Comparison of ENCODE assay signal across 1 cellular context in the genomic region with DNA sequence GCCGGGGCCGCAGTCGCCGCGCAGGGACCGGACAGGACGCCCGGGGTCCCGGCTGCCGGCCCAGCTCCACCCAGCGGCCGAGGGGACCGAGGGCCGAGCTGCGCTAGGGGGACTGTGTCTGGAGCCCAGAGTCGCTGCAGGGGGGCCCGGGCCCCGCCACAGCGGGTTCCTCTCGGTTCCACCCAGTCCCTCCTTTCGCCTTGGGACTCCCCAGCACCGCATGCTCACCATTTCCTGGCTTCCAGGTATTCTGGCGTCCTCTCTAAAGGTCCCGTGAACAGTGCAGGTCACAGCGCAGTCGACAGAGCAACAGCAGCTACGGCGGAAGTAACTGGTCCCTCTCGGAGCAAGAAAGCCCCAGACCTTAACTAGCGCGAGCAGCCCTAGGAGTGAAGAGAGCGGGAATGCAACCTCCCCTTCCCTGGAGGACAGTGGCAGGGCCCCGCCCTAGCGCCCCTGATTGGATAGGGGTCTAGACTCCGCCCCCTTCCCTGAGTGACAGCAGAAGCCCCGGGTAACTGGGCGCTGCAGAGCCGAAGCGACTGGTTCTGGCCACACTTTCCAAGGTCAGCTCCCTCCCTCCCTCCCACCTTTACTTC.
TF ChIP-seq lines count a peak whose summit lies in the region.

Gene ZNF878, minus strand, starts transcription at position 391 of the 599 bp plus-strand sequence. Its CDS starts 160 bp downstream, at position 231.

TF ChIP-seq in HepG2, 621 proteins besides CTCF, POLR2A, EP300 and RAD21 (continued from another document and continues in another):
- TF ChIP-seq NR2F1 (CRISPR knock-in tag; IDR thresholded peaks at IDR 0.05) (no peak), MLXIP (CRISPR knock-in tag; IDR thresholded peaks at IDR 0.05; ENCODE audit: borderline replicate concordance) (0 out of 2 replicates have a peak, but pooled peaks have one; percentile 54), PAF1 (CRISPR knock-in tag; IDR thresholded peaks at IDR 0.05) (no peak), NR3C1 (CRISPR knock-in tag; IDR thresholded peaks at IDR 0.05) (no peak), ZNF713 (CRISPR knock-in tag; IDR thresholded peaks at IDR 0.05) (no peak), NFRKB (IDR thresholded peaks at IDR 0.05) (no peak), ZFAT (CRISPR knock-in tag; conservative IDR thresholded peaks at IDR 0.05) (no peak), U2AF1 (optimal IDR thresholded peaks at IDR 0.05; ENCODE audit: low read depth, low read length) (peak; percentile 60), ZSCAN12 (CRISPR knock-in tag; IDR thresholded peaks at IDR 0.05) (no peak; the same call in 1 of the 2 replicates), ZBTB26 (CRISPR knock-in tag; IDR thresholded peaks at IDR 0.05; ENCODE audit: borderline replicate concordance) (peak; percentile 47; the same call in 1 of the 2 replicates), ZNF205 (CRISPR knock-in tag; IDR thresholded peaks at IDR 0.05) (0 out of 2 replicates have a peak, but pooled peaks have one; percentile 86), SMYD3 (CRISPR knock-in tag; IDR thresholded peaks at IDR 0.05) (no peak), ZBTB7A (CRISPR knock-in tag; IDR thresholded peaks at IDR 0.05) (no peak), ZIK1 (CRISPR knock-in tag; IDR thresholded peaks at IDR 0.05; ENCODE audit: borderline replicate concordance, low read depth) (peak; percentile 62; the same call in 1 of the 2 replicates), ATF2 (CRISPR knock-in tag; IDR thresholded peaks at IDR 0.05) (peak; percentile 77; the same call in 1 of the 2 replicates), ZNF709 (CRISPR knock-in tag; IDR thresholded peaks at IDR 0.05) (peak; percentile 79; the same call in 1 of the 2 replicates), SALL1 (CRISPR knock-in tag; IDR thresholded peaks at IDR 0.05) (peak; percentile 80), PLRG1 (conservative IDR thresholded peaks at IDR 0.05) (no peak), TOPORS (CRISPR knock-in tag; IDR thresholded peaks at IDR 0.05) (no peak), SETDB1 (CRISPR knock-in tag; IDR thresholded peaks at IDR 0.05; ENCODE audit: borderline replicate concordance) (no peak), REPIN1 (CRISPR knock-in tag; IDR thresholded peaks at IDR 0.05; ENCODE audit: borderline replicate concordance, low read depth) (peak; percentile 75; the same call in 1 of the 2 replicates), KAT2B (IDR thresholded peaks at IDR 0.05; ENCODE audit: borderline replicate concordance, low read depth, low read length) (no peak), PTBP1 (IDR thresholded peaks at IDR 0.05; ENCODE audit: low read depth, low read length, poor library complexity, severe bottlenecking) (no peak), POLR2AphosphoS5 (IDR thresholded peaks at IDR 0.05; ENCODE audit: low read depth, low read length) (peak; percentile 100), ZSCAN21 (CRISPR knock-in tag; IDR thresholded peaks at IDR 0.05; ENCODE audit: borderline replicate concordance) (no peak; the same call in 1 of the 2 replicates), HOXA5 (CRISPR knock-in tag; IDR thresholded peaks at IDR 0.05) (peak; percentile 88; the same call in 1 of the 2 replicates), ZNF335 (CRISPR knock-in tag; IDR thresholded peaks at IDR 0.05) (0 out of 2 replicates have a peak, but pooled peaks have one; percentile 28), ZNF274 (CRISPR knock-in tag; IDR thresholded peaks at IDR 0.05) (peak; percentile 39; the same call in 1 of the 2 replicates), BRD4 (CRISPR knock-in tag; IDR thresholded peaks at IDR 0.05) (peak; percentile 79; the same call in 1 of the 2 replicates), SMAD1 (CRISPR knock-in tag; IDR thresholded peaks at IDR 0.05; ENCODE audit: borderline replicate concordance, low read depth) (peak; percentile 54; the same call in 1 of the 2 replicates), ZC3H13 (CRISPR knock-in tag; IDR thresholded peaks at IDR 0.05) (peak; percentile 90), ZSCAN30 (CRISPR knock-in tag; IDR thresholded peaks at IDR 0.05) (peak; percentile 86; the same call in 1 of the 2 replicates), ZNF75D (CRISPR knock-in tag; IDR thresholded peaks at IDR 0.05; ENCODE audit: borderline replicate concordance) (no peak; the same call in 1 of the 2 replicates), ZBTB21 (CRISPR knock-in tag; IDR thresholded peaks at IDR 0.05) (no peak), ZBTB20 (CRISPR knock-in tag; IDR thresholded peaks at IDR 0.05; ENCODE audit: borderline replicate concordance, low read depth) (peak; percentile 47; the same call in 1 of the 2 replicates), ERF (CRISPR knock-in tag; IDR thresholded peaks at IDR 0.05) (peak; percentile 88), ZNF577 (CRISPR knock-in tag; IDR thresholded peaks at IDR 0.05; ENCODE audit: borderline replicate concordance, low read depth) (no peak), ISX (CRISPR knock-in tag; conservative IDR thresholded peaks at IDR 0.05) (no peak), PITX1 (CRISPR knock-in tag; IDR thresholded peaks at IDR 0.05) (peak; percentile 58), ZNF510 (CRISPR knock-in tag; IDR thresholded peaks at IDR 0.05; ENCODE audit: low read depth) (no peak), YEATS2 (CRISPR knock-in tag; IDR thresholded peaks at IDR 0.05; ENCODE audit: borderline replicate concordance) (peak; percentile 62; the same call in 1 of the 2 replicates), SMAD9 (CRISPR knock-in tag; IDR thresholded peaks at IDR 0.05) (no peak)
- TF ChIP-seq, protein P1, sequence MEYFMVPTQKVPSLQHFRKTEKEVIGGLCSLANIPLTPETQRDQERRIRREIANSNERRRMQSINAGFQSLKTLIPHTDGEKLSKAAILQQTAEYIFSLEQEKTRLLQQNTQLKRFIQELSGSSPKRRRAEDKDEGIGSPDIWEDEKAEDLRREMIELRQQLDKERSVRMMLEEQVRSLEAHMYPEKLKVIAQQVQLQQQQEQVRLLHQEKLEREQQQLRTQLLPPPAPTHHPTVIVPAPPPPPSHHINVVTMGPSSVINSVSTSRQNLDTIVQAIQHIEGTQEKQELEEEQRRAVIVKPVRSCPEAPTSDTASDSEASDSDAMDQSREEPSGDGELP (IDR thresholded peaks at IDR 0.05; ENCODE audit: borderline replicate concordance, low read depth), result peak; percentile 26; the same call in 1 of the 2 replicates
- TF ChIP-seq, protein P2, sequence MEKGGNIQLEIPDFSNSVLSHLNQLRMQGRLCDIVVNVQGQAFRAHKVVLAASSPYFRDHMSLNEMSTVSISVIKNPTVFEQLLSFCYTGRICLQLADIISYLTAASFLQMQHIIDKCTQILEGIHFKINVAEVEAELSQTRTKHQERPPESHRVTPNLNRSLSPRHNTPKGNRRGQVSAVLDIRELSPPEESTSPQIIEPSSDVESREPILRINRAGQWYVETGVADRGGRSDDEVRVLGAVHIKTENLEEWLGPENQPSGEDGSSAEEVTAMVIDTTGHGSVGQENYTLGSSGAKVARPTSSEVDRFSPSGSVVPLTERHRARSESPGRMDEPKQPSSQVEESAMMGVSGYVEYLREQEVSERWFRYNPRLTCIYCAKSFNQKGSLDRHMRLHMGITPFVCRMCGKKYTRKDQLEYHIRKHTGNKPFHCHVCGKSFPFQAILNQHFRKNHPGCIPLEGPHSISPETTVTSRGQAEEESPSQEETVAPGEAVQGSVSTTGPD (CRISPR knock-in tag; IDR thresholded peaks at IDR 0.05), result no peak
- TF ChIP-seq, protein P3, sequence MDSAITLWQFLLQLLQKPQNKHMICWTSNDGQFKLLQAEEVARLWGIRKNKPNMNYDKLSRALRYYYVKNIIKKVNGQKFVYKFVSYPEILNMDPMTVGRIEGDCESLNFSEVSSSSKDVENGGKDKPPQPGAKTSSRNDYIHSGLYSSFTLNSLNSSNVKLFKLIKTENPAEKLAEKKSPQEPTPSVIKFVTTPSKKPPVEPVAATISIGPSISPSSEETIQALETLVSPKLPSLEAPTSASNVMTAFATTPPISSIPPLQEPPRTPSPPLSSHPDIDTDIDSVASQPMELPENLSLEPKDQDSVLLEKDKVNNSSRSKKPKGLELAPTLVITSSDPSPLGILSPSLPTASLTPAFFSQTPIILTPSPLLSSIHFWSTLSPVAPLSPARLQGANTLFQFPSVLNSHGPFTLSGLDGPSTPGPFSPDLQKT (CRISPR knock-in tag; IDR thresholded peaks at IDR 0.05; ENCODE audit: borderline replicate concordance), result 0 out of 2 replicates have a peak, but pooled peaks have one; percentile 9
- TF ChIP-seq, protein P4, sequence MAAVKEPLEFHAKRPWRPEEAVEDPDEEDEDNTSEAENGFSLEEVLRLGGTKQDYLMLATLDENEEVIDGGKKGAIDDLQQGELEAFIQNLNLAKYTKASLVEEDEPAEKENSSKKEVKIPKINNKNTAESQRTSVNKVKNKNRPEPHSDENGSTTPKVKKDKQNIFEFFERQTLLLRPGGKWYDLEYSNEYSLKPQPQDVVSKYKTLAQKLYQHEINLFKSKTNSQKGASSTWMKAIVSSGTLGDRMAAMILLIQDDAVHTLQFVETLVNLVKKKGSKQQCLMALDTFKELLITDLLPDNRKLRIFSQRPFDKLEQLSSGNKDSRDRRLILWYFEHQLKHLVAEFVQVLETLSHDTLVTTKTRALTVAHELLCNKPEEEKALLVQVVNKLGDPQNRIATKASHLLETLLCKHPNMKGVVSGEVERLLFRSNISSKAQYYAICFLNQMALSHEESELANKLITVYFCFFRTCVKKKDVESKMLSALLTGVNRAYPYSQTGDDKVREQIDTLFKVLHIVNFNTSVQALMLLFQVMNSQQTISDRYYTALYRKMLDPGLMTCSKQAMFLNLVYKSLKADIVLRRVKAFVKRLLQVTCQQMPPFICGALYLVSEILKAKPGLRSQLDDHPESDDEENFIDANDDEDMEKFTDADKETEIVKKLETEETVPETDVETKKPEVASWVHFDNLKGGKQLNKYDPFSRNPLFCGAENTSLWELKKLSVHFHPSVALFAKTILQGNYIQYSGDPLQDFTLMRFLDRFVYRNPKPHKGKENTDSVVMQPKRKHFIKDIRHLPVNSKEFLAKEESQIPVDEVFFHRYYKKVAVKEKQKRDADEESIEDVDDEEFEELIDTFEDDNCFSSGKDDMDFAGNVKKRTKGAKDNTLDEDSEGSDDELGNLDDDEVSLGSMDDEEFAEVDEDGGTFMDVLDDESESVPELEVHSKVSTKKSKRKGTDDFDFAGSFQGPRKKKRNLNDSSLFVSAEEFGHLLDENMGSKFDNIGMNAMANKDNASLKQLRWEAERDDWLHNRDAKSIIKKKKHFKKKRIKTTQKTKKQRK (IDR thresholded peaks at IDR 0.05; ENCODE audit: low read length), result no peak
- TF ChIP-seq, protein P5, sequence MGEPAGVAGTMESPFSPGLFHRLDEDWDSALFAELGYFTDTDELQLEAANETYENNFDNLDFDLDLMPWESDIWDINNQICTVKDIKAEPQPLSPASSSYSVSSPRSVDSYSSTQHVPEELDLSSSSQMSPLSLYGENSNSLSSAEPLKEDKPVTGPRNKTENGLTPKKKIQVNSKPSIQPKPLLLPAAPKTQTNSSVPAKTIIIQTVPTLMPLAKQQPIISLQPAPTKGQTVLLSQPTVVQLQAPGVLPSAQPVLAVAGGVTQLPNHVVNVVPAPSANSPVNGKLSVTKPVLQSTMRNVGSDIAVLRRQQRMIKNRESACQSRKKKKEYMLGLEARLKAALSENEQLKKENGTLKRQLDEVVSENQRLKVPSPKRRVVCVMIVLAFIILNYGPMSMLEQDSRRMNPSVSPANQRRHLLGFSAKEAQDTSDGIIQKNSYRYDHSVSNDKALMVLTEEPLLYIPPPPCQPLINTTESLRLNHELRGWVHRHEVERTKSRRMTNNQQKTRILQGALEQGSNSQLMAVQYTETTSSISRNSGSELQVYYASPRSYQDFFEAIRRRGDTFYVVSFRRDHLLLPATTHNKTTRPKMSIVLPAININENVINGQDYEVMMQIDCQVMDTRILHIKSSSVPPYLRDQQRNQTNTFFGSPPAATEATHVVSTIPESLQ (CRISPR knock-in tag; conservative IDR thresholded peaks at IDR 0.05), result 0 out of 2 replicates have a peak, but pooled peaks have one; percentile 28
- TF ChIP-seq, protein P6, sequence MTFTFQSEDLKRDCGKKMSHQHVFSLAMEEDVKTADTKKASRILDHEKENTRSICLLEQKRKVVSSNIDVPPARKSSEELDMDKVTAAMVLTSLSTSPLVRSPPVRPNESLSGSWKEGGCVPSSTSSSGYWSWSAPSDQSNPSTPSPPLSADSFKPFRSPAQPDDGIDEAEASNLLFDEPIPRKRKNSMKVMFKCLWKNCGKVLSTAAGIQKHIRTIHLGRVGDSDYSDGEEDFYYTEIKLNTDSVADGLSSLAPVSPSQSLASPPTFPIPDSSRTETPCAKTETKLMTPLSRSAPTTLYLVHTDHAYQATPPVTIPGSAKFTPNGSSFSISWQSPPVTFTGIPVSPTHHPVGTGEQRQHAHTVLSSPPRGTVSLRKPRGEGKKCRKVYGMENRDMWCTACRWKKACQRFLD (CRISPR knock-in tag; IDR thresholded peaks at IDR 0.05; ENCODE audit: borderline replicate concordance), result peak; percentile 58; the same call in 1 of the 2 replicates
